9 cellular contexts compared by ENCODE assay signal in genomic region chr2:239289545-239289944, GRCh38.
DNase-seq lines count a peak whose midpoint lies in the region; ATAC-seq and TF ChIP-seq lines count a peak whose summit lies in the region.
"Had no signal": no experiment of that assay in that cellular context is flagged by ENCODE, and none has a peak within 500 bp of the region (broad histone marks: within the 10 kb centered on the region; RNA-seq: fewer than 3 reads in every experiment).

No MANE protein-coding gene starts in this region.

- H3K27ac ChIP-seq in heart left ventricle (peak overlapping the region in 10 of 12 donors; percentile 19 to 83 (median 60)), uterus (peak overlapping the region; percentile 79)

- H3K9me3 ChIP-seq in heart left ventricle (no peaks in the 10 kb centered on the region), uterus (no peaks in the 10 kb centered on the region)
- H3K9me3 ChIP-seq: BE2C had no signal

- TF ChIP-seq POLR2A in heart left ventricle (IDR thresholded peaks at IDR 0.05) (no peak), uterus (IDR thresholded peaks at IDR 0.05) (no peak)

- no peak for ATAC-seq in heart left ventricle
- ATAC-seq in activated T-cell treated with anti-CD3 and anti-CD28 coated beads, Interleukin-2, amount 50 U/mL, for 72 hours (replicated peaks in 1 of 2) = peak; percentile 42 to 47

- WGBS in heart left ventricle, 4 donors = 82 to 90% (median 89%) methylated on average over 6 of the region's 6 CpGs

- H3K9me3 Mint-ChIP-seq in activated T-cell treated with anti-CD3 and anti-CD28 coated beads, Interleukin-2, amount 50 U/mL, for 72 hours = no peaks in the 10 kb centered on the region
- H3K9me3 Mint-ChIP-seq in mesothelial cell of epicardium = no peaks in the 10 kb centered on the region

- H3K4me3 ChIP-seq in heart left ventricle = no peak overlapping the region
- H3K4me3 ChIP-seq in uterus = no peak overlapping the region

- peaks cover 0 to 97% (median 74%) of the 10 kb centered on the region in 12 donors for H3K4me1 ChIP-seq in heart left ventricle
- no peaks in the 10 kb centered on the region for H3K4me1 ChIP-seq in uterus

- intact Hi-C loops in heart left ventricle (cut with DNase I) (loop anchor here in 2 of 10 donors (5.0 to 10.0 kb wide), 3 partner anchors 43 to 105 kb away; no protein-coding TSS in a partner anchor), cardiac septum (cut with DNase I) (no loop called here), uterus (cut with DNase I; ENCODE audit: low total_unique reads) (no loop called here)

- H3K36me3 Mint-ChIP-seq in activated T-cell treated with anti-CD3 and anti-CD28 coated beads, Interleukin-2, amount 50 U/mL, for 72 hours (ENCODE audit: insufficient read depth in 2 of 2) = peaks cover 0 to 4% of the 10 kb centered on the region in 2 donors
- no peaks in the 10 kb centered on the region for H3K36me3 Mint-ChIP-seq in mesothelial cell of epicardium

- peaks cover 26% of the 10 kb centered on the region for H3K27me3 Mint-ChIP-seq in activated T-cell treated with anti-CD3 and anti-CD28 coated beads, Interleukin-2, amount 50 U/mL, for 72 hours (ENCODE audit: low read depth)
- no peaks in the 10 kb centered on the region for H3K27me3 Mint-ChIP-seq in mesothelial cell of epicardium (ENCODE audit: low read depth)

- H3K4me3 Mint-ChIP-seq in activated T-cell treated with anti-CD3 and anti-CD28 coated beads, Interleukin-2, amount 50 U/mL, for 72 hours = peak overlapping the region; percentile 78 to 83
- no peak overlapping the region for H3K4me3 Mint-ChIP-seq in mesothelial cell of epicardium

- H3K27me3 ChIP-seq in heart left ventricle (no peaks in the 10 kb centered on the region), uterus (no peaks in the 10 kb centered on the region)
- H3K27me3 ChIP-seq: BE2C had no signal

- H3K27ac Mint-ChIP-seq in activated T-cell treated with anti-CD3 and anti-CD28 coated beads, Interleukin-2, amount 50 U/mL, for 72 hours = peak overlapping the region; percentile 64
- H3K27ac Mint-ChIP-seq in mesothelial cell of epicardium = peak overlapping the region; percentile 72

- H3K36me3 ChIP-seq in heart left ventricle (no peaks in the 10 kb centered on the region), uterus (no peaks in the 10 kb centered on the region)
- H3K36me3 ChIP-seq: BE2C had no signal

- no peak for TF ChIP-seq CTCF in heart left ventricle (IDR thresholded peaks at IDR 0.05)
- TF ChIP-seq CTCF in mesothelial cell of epicardium (IDR thresholded peaks at IDR 0.05; ENCODE audit: unreplicated experiment) = no peak
- no peak for TF ChIP-seq CTCF in uterus (IDR thresholded peaks at IDR 0.05)

- peaks cover 81% of the 10 kb centered on the region for H3K4me1 Mint-ChIP-seq in activated T-cell treated with anti-CD3 and anti-CD28 coated beads, Interleukin-2, amount 50 U/mL, for 72 hours (ENCODE audit: low read depth)
- peaks cover 43% of the 10 kb centered on the region for H3K4me1 Mint-ChIP-seq in mesothelial cell of epicardium

- DNase-seq in heart left ventricle (peak in 1 of 5 donors; percentile 9), cardiac septum (ENCODE audit: low spot score) (no peak), mesothelial cell of epicardium (ENCODE audit: low spot score in 2 of 2, unreplicated experiment in 2 of 2) (no peak), uterus (no peak), AG08396 (ENCODE audit: low spot score) (no peak), islet precursor cell (no peak), DMS153 treated with DMSO at 0.1 percent for 48 hours (lab: John Stamatoyannopoulos, UW; ENCODE audit: unreplicated experiment) (no peak)
- DNase-seq in activated T-cell treated with anti-CD3 and anti-CD28 coated beads, Interleukin-2, amount 50 U/mL, for 72 hours = peak; percentile 46 to 57

Comparison
In these comparisons a context has a peak if more than half of its experiments do, and no peak if none do; other contexts are left out.
1. ATAC-seq: peak in activated T-cell treated with anti-CD3 and anti-CD28 coated beads, Interleukin-2, amount 50 U/mL, for 72 hours (2 of 2); none in heart left ventricle (0 of 4).
2. DNase-seq: peak in activated T-cell treated with anti-CD3 and anti-CD28 coated beads, Interleukin-2, amount 50 U/mL, for 72 hours (2 of 2); none in cardiac septum (single experiment), mesothelial cell of epicardium (0 of 2), uterus (0 of 2), AG08396 (single experiment), islet precursor cell (single experiment) and DMS153 treated with DMSO at 0.1 percent for 48 hours (single experiment).